9 cellular contexts compared by ENCODE assay signal in genomic region chr3:62051506-62051905, GRCh38.
A peak's percentile ranks its signal among the peaks of the same experiment; 100 is the strongest.
DNase-seq lines count a peak whose midpoint lies in the region; ATAC-seq and TF ChIP-seq lines count a peak whose summit lies in the region.
"Had no signal": no experiment of that assay in that cellular context is flagged by ENCODE, and none has a peak within 500 bp of the region (broad histone marks: within the 10 kb centered on the region; RNA-seq: fewer than 3 reads in every experiment).

No MANE protein-coding gene starts in this region.

- DNase-seq in ACHN (peak; percentile 45), HCEC 1CT (peak; percentile 57), RPMI7951 (ENCODE audit: low read depth) (peak; percentile 38), foreskin keratinocyte (peak in 1 of 2 donors; percentile 51), AG08396 (ENCODE audit: low spot score) (no peak), DMS79 treated with DMSO at 0.1 percent for 48 hours (lab: John Stamatoyannopoulos, UW) (no peak)
- DNase-seq in stimulated activated CD4-positive, alpha-beta T cell treated with anti-CD3 and anti-CD28 coated beads, Interleukin-4, amount 100 ng/mL, for 24 hours: no peak

- H3K27ac ChIP-seq in foreskin keratinocyte: no peak overlapping the region
- H3K27ac ChIP-seq: suprapubic skin had no signal

- peak; percentile 73 for TF ChIP-seq CTCF in foreskin keratinocyte (conservative IDR thresholded peaks at IDR 0.05)

- in situ Hi-C loops in ACHN (cut with HindIII; ENCODE audit: low pct_ligation_motif_present, low pct_unique_long_range_greater_than_20kb, low sequenced_read_pairs): no loop called here

- ATAC-seq in foreskin keratinocyte (peak; percentile 51), GM19467 (IDR thresholded peaks at IDR 0.05; ENCODE audit: unreplicated experiment) (no peak)

- H3K27me3 ChIP-seq in foreskin keratinocyte: no peaks in the 10 kb centered on the region
- H3K27me3 ChIP-seq: suprapubic skin had no signal

- H3K4me1 ChIP-seq in foreskin keratinocyte: no peaks in the 10 kb centered on the region
- H3K4me1 ChIP-seq: suprapubic skin had no signal

Comparison
In these comparisons a context has a peak if more than half of its experiments do, and no peak if none do; other contexts are left out.
1. DNase-seq: peak in ACHN (single experiment), HCEC 1CT (single experiment) and RPMI7951 (single experiment); none in stimulated activated CD4-positive, alpha-beta T cell treated with anti-CD3 and anti-CD28 coated beads, Interleukin-4, amount 100 ng/mL, for 24 hours (single experiment), AG08396 (single experiment) and DMS79 treated with DMSO at 0.1 percent for 48 hours (single experiment).